In genomic region chr7:5523052-5523711, GRCh38 we compare ENCODE assay signal across 7 cellular contexts. TPM values are rescaled to one million over a fixed set of nuclear protein-coding genes. Genes with fewer than 3 reads are reported as not detected.
DNase-seq lines count a peak whose midpoint lies in the region; ATAC-seq, FAIRE-seq and TF ChIP-seq lines count a peak whose summit lies in the region.

No MANE protein-coding gene starts in this region.

- no peak overlapping the region for H4K8ac ChIP-seq in trophoblast cell (ENCODE audit: low read depth, low read length)

- H2BK120ac ChIP-seq in trophoblast cell (ENCODE audit: insufficient read depth, low read length, poor library complexity), result no peak overlapping the region

- peaks cover 7% of the 10 kb centered on the region for H3K79me1 ChIP-seq in trophoblast cell (ENCODE audit: low read length)

- no peak overlapping the region for H2AFZ ChIP-seq in trophoblast cell (ENCODE audit: insufficient read depth, low read length, poor library complexity)

- H3K36me3 ChIP-seq in bronchial epithelial cell (ENCODE audit: control insufficient read depth, insufficient read depth, low read length) (peaks cover 4% of the 10 kb centered on the region), trophoblast cell (ENCODE audit: control insufficient read depth in 1 of 2, insufficient read depth in 2 of 2, low read length in 2 of 2) (peaks cover 23 to 33% of the 10 kb centered on the region in 2 experiments)

- no peak for DNase-seq in GM12891 (ENCODE audit: insufficient read length, low spot score)
- DNase-seq in OCI-M1 (lab: John Stamatoyannopoulos, UW), result peak; percentile 3
- peak; percentile 50 for DNase-seq in bronchial epithelial cell (ENCODE audit: low read depth)
- peak; percentile 50 to 66 for DNase-seq in trophoblast cell
- no peak for DNase-seq in SKM-1 treated with dmso at 0.1 percent for 144 hours (lab: John Stamatoyannopoulos, UW; ENCODE audit: unreplicated experiment)
- DNase-seq in DMS79 (lab: John Stamatoyannopoulos, UW), result no peak

- TF ChIP-seq POLR2A in GM12891 (IDR thresholded peaks at IDR 0.05; ENCODE audit: low read depth, low read length), result peak; percentile 63

- H3K27me3 ChIP-seq in bronchial epithelial cell (ENCODE audit: control insufficient read depth, insufficient read depth, low read length), result no peaks in the 10 kb centered on the region
- no peaks in the 10 kb centered on the region for H3K27me3 ChIP-seq in trophoblast cell (ENCODE audit: insufficient read depth, low read length)

- H3K9me3 ChIP-seq in trophoblast cell (ENCODE audit: insufficient read depth, low read depth, low read length), result peaks cover 10% of the 10 kb centered on the region

- no peak for TF ChIP-seq CTCF in bronchial epithelial cell (IDR thresholded peaks at IDR 0.05; ENCODE audit: insufficient read depth, low read length, severe bottlenecking)

- H3K4me1 ChIP-seq in trophoblast cell (ENCODE audit: control insufficient read depth in 1 of 2, insufficient read depth in 2 of 2, low read length in 2 of 2), result peaks cover 5 to 6% of the 10 kb centered on the region in 2 experiments

- H3K4ac ChIP-seq in trophoblast cell (ENCODE audit: low read depth, low read length), result no peak overlapping the region

- no peak overlapping the region for H3K14ac ChIP-seq in trophoblast cell (ENCODE audit: low read length)

- peak overlapping the region; percentile 9 for H3K9ac ChIP-seq in trophoblast cell (ENCODE audit: low read length)

- H3K4me3 ChIP-seq in bronchial epithelial cell (ENCODE audit: low read depth, low read length), result no peak overlapping the region
- H3K4me3 ChIP-seq in trophoblast cell (ENCODE audit: low read depth, low read length), result no peak overlapping the region

- H2BK12ac ChIP-seq in trophoblast cell (ENCODE audit: low read length), result no peak overlapping the region

- FAIRE-seq in GM12891 (lab: Jason Lieb, UNC), result no peak
- FAIRE-seq in bronchial epithelial cell (lab: Jason Lieb, UNC), result no peak

- H3K23ac ChIP-seq in trophoblast cell (ENCODE audit: low read length), result no peak overlapping the region

- H3K18ac ChIP-seq in trophoblast cell (ENCODE audit: low read length), result no peak overlapping the region

- H2BK5ac ChIP-seq in trophoblast cell (ENCODE audit: low read depth, low read length, poor library complexity), result no peak overlapping the region

- no peak overlapping the region for H4K12ac ChIP-seq in trophoblast cell (ENCODE audit: low read depth, low read length)

- no peak overlapping the region for H3K27ac ChIP-seq in trophoblast cell (ENCODE audit: low read depth, low read length)

- no peak overlapping the region for H3K4me2 ChIP-seq in trophoblast cell (ENCODE audit: low read length)

- H3K79me2 ChIP-seq in trophoblast cell (ENCODE audit: control insufficient read depth, insufficient read depth, low read length, poor library complexity), result peaks cover under 1% of the 10 kb centered on the region

- H2AK5ac ChIP-seq in trophoblast cell (ENCODE audit: low read length), result no peak overlapping the region

- no CpG with 5 or more reads among the region's 10 CpGs for WGBS in trophoblast cell (ENCODE audit: extremely low coverage, insufficient coverage, insufficient read length)

- no peak overlapping the region for H4K91ac ChIP-seq in trophoblast cell (ENCODE audit: low read depth, low read length)

- no peak for ATAC-seq in HG03095 (IDR thresholded peaks at IDR 0.05; ENCODE audit: unreplicated experiment)

TF ChIP-seq in GM12891, 5 proteins besides CTCF, POLR2A, EP300 and RAD21:
- no peak for TF ChIP-seq PAX5 (IDR thresholded peaks at IDR 0.05; ENCODE audit: insufficient read depth, low read length, severe bottlenecking)
- no peak for TF ChIP-seq SPI1 (IDR thresholded peaks at IDR 0.05; ENCODE audit: low read depth, low read length)
- peak; percentile 68 for TF ChIP-seq POU2F2 (IDR thresholded peaks at IDR 0.05; ENCODE audit: low read depth, low read length)
- TF ChIP-seq POLR2AphosphoS5 (IDR thresholded peaks at IDR 0.05; ENCODE audit: low read depth, low read length), result peak; percentile 88

RNA-seq across cellular contexts. Expression of gene ACTB, which starts 7.2 kb away (rescaled TPM):
- polyA plus RNA-seq in GM12891 (2012; ENCODE audit: low read depth, missing spikeins), result 9,343 TPM
- total RNA-seq in bronchial epithelial cell, result 1,767 and 1,838 TPM in 2 replicates
- polyA plus RNA-seq in trophoblast cell (2013), result 11,522 and 11,821 TPM in 2 replicates

RNA-seq across cellular contexts. Expression of gene FBXL18, which starts 9.6 kb away (rescaled TPM):
- 2.5 TPM for polyA plus RNA-seq in GM12891 (2012; ENCODE audit: low read depth, missing spikeins)
- 3.2 and 5.1 TPM in 2 replicates for total RNA-seq in bronchial epithelial cell
- polyA plus RNA-seq in trophoblast cell (2013), result 10.7 and 11.6 TPM in 2 replicates

Comparison
In these comparisons a context has a peak if more than half of its experiments do, and no peak if none do; other contexts are left out.
1. DNase-seq: peak in OCI-M1 (single experiment), bronchial epithelial cell (single experiment) and trophoblast cell (2 of 2); none in GM12891 (single experiment), SKM-1 treated with dmso at 0.1 percent for 144 hours (single experiment) and DMS79 (single experiment).